In genomic region chr5:90014420-90014819, GRCh38 we compare ENCODE assay signal across 15 cellular contexts.
DNase-seq lines count a peak whose midpoint lies in the region; ATAC-seq, FAIRE-seq and TF ChIP-seq lines count a peak whose summit lies in the region.
"Had no signal": no experiment of that assay in that cellular context is flagged by ENCODE, and none has a peak within 500 bp of the region (broad histone marks: within the 10 kb centered on the region; RNA-seq: fewer than 3 reads in every experiment).

No MANE protein-coding gene starts in this region.

- H3K18ac ChIP-seq in H1 (ENCODE audit: extremely low read depth, low read length), result no peak overlapping the region

- H2BK120ac ChIP-seq in H1 (replicated peaks; ENCODE audit: low read depth, low read length), result no peak overlapping the region

- H3K27me3 ChIP-seq in H1 (replicated peaks in 1 of 4; ENCODE audit: control insufficient read depth in 3 of 4, extremely low read depth in 1 of 4, insufficient read depth in 3 of 4, low read length in 3 of 4) (no peaks in the 10 kb centered on the region), right cardiac atrium (ENCODE audit: control insufficient read depth, insufficient read depth) (no peaks in the 10 kb centered on the region), ascending aorta (no peaks in the 10 kb centered on the region)

- DNase-seq in H1 (ENCODE audit: low read depth in 1 of 2, low spot score in 2 of 2) (no peak), osteocyte (ENCODE audit: extremely low spot score, unreplicated experiment) (no peak), right cardiac atrium (no peak), ascending aorta (ENCODE audit: low spot score in 2 of 2) (no peak), NCI-H1105 (lab: John Stamatoyannopoulos, UW) (no peak)
- DNase-seq: NCI-H2171; stimulated activated CD4-positive, alpha-beta T cell treated with anti-CD3 and anti-CD28 coated beads, Interleukin-12 subunit alpha, Interleukin-12 subunit beta, amount 100 ng/mL, for 4 hours had no signal

- no peak overlapping the region for H3K4me3 Mint-ChIP-seq in osteocyte (ENCODE audit: unreplicated experiment)
- H3K4me3 Mint-ChIP-seq: natural killer cell treated with Interleukin-12 subunit alpha and Interleukin-12 subunit beta and Interleukin-15 and Interleukin-18, amount 100 ng/mL, for 72 hours; stimulated activated effector memory CD8-positive, alpha-beta T cell treated with anti-CD3 and anti-CD28 coated beads, Interleukin-12 subunit alpha, Interleukin-12 subunit beta, amount 100 ng/mL, for 72 hours had no signal

- H2AK5ac ChIP-seq in H1 (ENCODE audit: low read depth, low read length), result no peak overlapping the region

- no peak overlapping the region for H4K8ac ChIP-seq in H1 (ENCODE audit: extremely low read depth, insufficient read depth, low read length)

- no peaks in the 10 kb centered on the region for H4K20me1 ChIP-seq in H1 (replicated peaks in 1 of 2; ENCODE audit: control insufficient read depth in 1 of 2, insufficient read depth in 2 of 2, low read length in 2 of 2)

- no peak for TF ChIP-seq RAD21 in H1 (IDR thresholded peaks at IDR 0.05 in 1 of 2, conservative IDR thresholded peaks at IDR 0.05 in 1 of 2; ENCODE audit: low read depth in 2 of 2, low read length in 2 of 2)

- no peak for TF ChIP-seq CTCF in H1 (IDR thresholded peaks at IDR 0.05; ENCODE audit: control extremely low read depth in 1 of 3, insufficient read depth in 1 of 3, low read depth in 1 of 3, low read length in 3 of 3)
- TF ChIP-seq CTCF in osteocyte (IDR thresholded peaks at IDR 0.05), result no peak
- no peak for TF ChIP-seq CTCF in ascending aorta (IDR thresholded peaks at IDR 0.05)

- TF ChIP-seq POLR2A in H1 (IDR thresholded peaks at IDR 0.05; ENCODE audit: control extremely low read depth in 1 of 2, low read depth in 2 of 2, low read length in 2 of 2), result no peak

- H3K9me3 Mint-ChIP-seq in osteocyte (ENCODE audit: unreplicated experiment), result no peaks in the 10 kb centered on the region

- H3K9me3 ChIP-seq in H1 (ENCODE audit: insufficient read depth in 2 of 2, low read depth in 1 of 2, low read length in 1 of 2), result no peaks in the 10 kb centered on the region
- no peaks in the 10 kb centered on the region for H3K9me3 ChIP-seq in right cardiac atrium (ENCODE audit: control insufficient read depth, low read length)
- no peaks in the 10 kb centered on the region for H3K9me3 ChIP-seq in ascending aorta

- intact Hi-C loops in right cardiac atrium (cut with DNase I) (no loop called here), ascending aorta (cut with DNase I) (loop anchor here (2.0 kb wide), 1 partner anchor 24 kb away; no protein-coding TSS in a partner anchor)

- no peak overlapping the region for H3K4me2 ChIP-seq in H1 (ENCODE audit: insufficient read depth in 1 of 2, low read depth in 2 of 2, low read length in 2 of 2)

- no peaks in the 10 kb centered on the region for H3K79me2 ChIP-seq in H1 (ENCODE audit: control insufficient read depth in 1 of 2, insufficient read depth in 2 of 2, low read length in 2 of 2)

- no peak overlapping the region for H2BK5ac ChIP-seq in H1 (ENCODE audit: low read depth, low read length)

- H3K4me3 ChIP-seq in H1 (ENCODE audit: extremely low read depth in 1 of 4, insufficient read depth in 2 of 4, low read depth in 3 of 4, low read length in 4 of 4), result no peak overlapping the region
- H3K4me3 ChIP-seq in right cardiac atrium (ENCODE audit: low read length), result no peak overlapping the region
- no peak overlapping the region for H3K4me3 ChIP-seq in ascending aorta

- no peak overlapping the region for H4K5ac ChIP-seq in H1 (ENCODE audit: insufficient read length, low read depth, low read length)

- H3K14ac ChIP-seq in H1 (ENCODE audit: insufficient read length), result no peak overlapping the region

- H2BK15ac ChIP-seq in H1 (ENCODE audit: low read length), result no peak overlapping the region

- no peaks in the 10 kb centered on the region for H3K79me1 ChIP-seq in H1 (ENCODE audit: low read depth, low read length)

- POLR2A ChIA-PET in H1 (lab: Charles Lee; ENCODE audit: partially characterized antibody), result interaction anchor here (0.7 kb wide), 1 partner anchor 366 kb away, joined by 3 read pairs; no protein-coding TSS in a partner anchor

- no peak overlapping the region for H3K9ac ChIP-seq in H1 (replicated peaks in 1 of 4; ENCODE audit: extremely low read depth in 1 of 4, low read depth in 3 of 4, low read length in 3 of 4)

- H3K27me3 Mint-ChIP-seq in osteocyte (ENCODE audit: unreplicated experiment), result no peaks in the 10 kb centered on the region
- H3K27me3 Mint-ChIP-seq: natural killer cell treated with Interleukin-12 subunit alpha and Interleukin-12 subunit beta and Interleukin-15 and Interleukin-18, amount 100 ng/mL, for 72 hours had no signal

- H3K36me3 Mint-ChIP-seq in osteocyte (ENCODE audit: unreplicated experiment), result no peaks in the 10 kb centered on the region
- H3K36me3 Mint-ChIP-seq: natural killer cell treated with Interleukin-12 subunit alpha and Interleukin-12 subunit beta and Interleukin-15 and Interleukin-18, amount 100 ng/mL, for 72 hours; stimulated activated effector memory CD8-positive, alpha-beta T cell treated with anti-CD3 and anti-CD28 coated beads, Interleukin-12 subunit alpha, Interleukin-12 subunit beta, amount 100 ng/mL, for 72 hours had no signal

- H3K23me2 ChIP-seq in H1 (ENCODE audit: low read depth, low read length), result no peaks in the 10 kb centered on the region

- peak overlapping the region; percentile 5; the same call in 1 of the 2 replicates for H2BK12ac ChIP-seq in H1 (ENCODE audit: low read depth, low read length)

- H3K36me3 ChIP-seq in H1 (ENCODE audit: control insufficient read depth in 2 of 4, insufficient read depth in 4 of 4, low read length in 3 of 4) (no peaks in the 10 kb centered on the region), ascending aorta (no peaks in the 10 kb centered on the region)

- H3K27ac ChIP-seq in H1 (ENCODE audit: low read depth, low read length), result no peak overlapping the region
- no peak overlapping the region for H3K27ac ChIP-seq in right cardiac atrium (ENCODE audit: low read length)
- H3K27ac ChIP-seq in ascending aorta, result no peak overlapping the region
- H3K27ac ChIP-seq: VCaP had no signal

- TF ChIP-seq EP300 in H1 (IDR thresholded peaks at IDR 0.05; ENCODE audit: borderline replicate concordance in 1 of 2, low read depth in 2 of 2, low read length in 2 of 2), result no peak

- no peak overlapping the region for H2AFZ ChIP-seq in H1 (ENCODE audit: low read length)

- CTCF ChIA-PET in H1 (lab: Charles Lee; ENCODE audit: partially characterized antibody), result interaction anchor here (1.1 kb wide), 1 partner anchor 15 kb away, joined by 3 read pairs; no protein-coding TSS in a partner anchor

- FAIRE-seq in H1 (lab: Jason Lieb, UNC), result no peak
- FAIRE-seq: keratinocyte, RCC 7860 had no signal

- no peak overlapping the region for H2BK20ac ChIP-seq in H1 (ENCODE audit: low read length)

- ATAC-seq in GM18907 (IDR thresholded peaks at IDR 0.05; ENCODE audit: unreplicated experiment) (peak; percentile 89), GM21576 (IDR thresholded peaks at IDR 0.05; ENCODE audit: unreplicated experiment) (peak; percentile 84), HG03066 (IDR thresholded peaks at IDR 0.05; ENCODE audit: low read depth, unreplicated experiment) (peak; percentile 84), right cardiac atrium (no peak)
- ATAC-seq: natural killer cell treated with Interleukin-12 subunit alpha and Interleukin-12 subunit beta and Interleukin-15 and Interleukin-18, amount 100 ng/mL, for 72 hours; stimulated activated effector memory CD8-positive, alpha-beta T cell treated with anti-CD3 and anti-CD28 coated beads, Interleukin-12 subunit alpha, Interleukin-12 subunit beta, amount 100 ng/mL, for 72 hours had no signal

- no peak overlapping the region for H4K91ac ChIP-seq in H1 (replicated peaks; ENCODE audit: insufficient read length, low read length)

- H3K23ac ChIP-seq in H1 (ENCODE audit: insufficient read length), result no peak overlapping the region

- H3K4me1 ChIP-seq in H1 (replicated peaks in 1 of 4; ENCODE audit: control insufficient read depth in 3 of 4, insufficient read depth in 4 of 4, low read length in 3 of 4), result peaks cover 0 to 3% (median 1%) of the 10 kb centered on the region in 4 experiments; a peak in 4 of 7 replicates
- H3K4me1 ChIP-seq in right cardiac atrium (ENCODE audit: control insufficient read depth, insufficient read depth, low read length), result no peaks in the 10 kb centered on the region
- H3K4me1 ChIP-seq in ascending aorta, result peaks cover 0 to 6% of the 10 kb centered on the region in 2 donors

- H3K56ac ChIP-seq in H1 (replicated peaks; ENCODE audit: insufficient read length, low read depth, low read length), result no peak overlapping the region

- H3K4ac ChIP-seq in H1 (replicated peaks; ENCODE audit: insufficient read length, low read depth, low read length), result no peak overlapping the region

- no peak overlapping the region for H3K27ac Mint-ChIP-seq in osteocyte (ENCODE audit: unreplicated experiment)
- H3K27ac Mint-ChIP-seq: natural killer cell treated with Interleukin-12 subunit alpha and Interleukin-12 subunit beta and Interleukin-15 and Interleukin-18, amount 100 ng/mL, for 72 hours; stimulated activated effector memory CD8-positive, alpha-beta T cell treated with anti-CD3 and anti-CD28 coated beads, Interleukin-12 subunit alpha, Interleukin-12 subunit beta, amount 100 ng/mL, for 72 hours had no signal

- H3K4me1 Mint-ChIP-seq in osteocyte (ENCODE audit: unreplicated experiment), result peaks cover 36% of the 10 kb centered on the region
- H3K4me1 Mint-ChIP-seq: stimulated activated effector memory CD8-positive, alpha-beta T cell treated with anti-CD3 and anti-CD28 coated beads, Interleukin-12 subunit alpha, Interleukin-12 subunit beta, amount 100 ng/mL, for 72 hours had no signal

TF ChIP-seq in H1, 55 proteins besides CTCF, POLR2A, EP300 and RAD21 (continues in another document):
- TF ChIP-seq GABPA (IDR thresholded peaks at IDR 0.05; ENCODE audit: borderline replicate concordance, insufficient read depth, low read length), result no peak
- no peak for TF ChIP-seq MAFK (IDR thresholded peaks at IDR 0.05; ENCODE audit: low read depth, low read length)
- TF ChIP-seq BRCA1 (IDR thresholded peaks at IDR 0.05; ENCODE audit: low read depth, low read length), result no peak
- no peak for TF ChIP-seq KDM1A (IDR thresholded peaks at IDR 0.05; ENCODE audit: borderline replicate concordance, low read length)
- no peak for TF ChIP-seq TEAD4 (IDR thresholded peaks at IDR 0.05; ENCODE audit: low read depth, low read length)
- TF ChIP-seq POU5F1 (IDR thresholded peaks at IDR 0.05; ENCODE audit: low read depth, low read length), result no peak
- TF ChIP-seq JUN (IDR thresholded peaks at IDR 0.05; ENCODE audit: low read depth, low read length), result no peak
- no peak for TF ChIP-seq SIX5 (IDR thresholded peaks at IDR 0.05; ENCODE audit: low read depth, low read length)
- TF ChIP-seq PHF8 (conservative IDR thresholded peaks at IDR 0.05; ENCODE audit: low read depth, low read length), result no peak
- no peak for TF ChIP-seq GTF2F1 (IDR thresholded peaks at IDR 0.05; ENCODE audit: borderline replicate concordance, low read depth, low read length)
- no peak for TF ChIP-seq HDAC6 (IDR thresholded peaks at IDR 0.05; ENCODE audit: low read depth, low read length)
- TF ChIP-seq CBX8 (IDR thresholded peaks at IDR 0.05; ENCODE audit: borderline replicate concordance, low read depth, low read length), result no peak
- TF ChIP-seq HDAC2 (IDR thresholded peaks at IDR 0.05; ENCODE audit: borderline replicate concordance in 1 of 2, low read depth in 2 of 2, low read length in 2 of 2), result no peak

Comparison
In these comparisons a context has a peak if more than half of its experiments do, and no peak if none do; other contexts are left out.
1. ATAC-seq: peak in GM18907 (single experiment), GM21576 (single experiment) and HG03066 (single experiment); none in right cardiac atrium (0 of 2).